Comparison of ENCODE assay signal across 9 cellular contexts in the genomic region with DNA sequence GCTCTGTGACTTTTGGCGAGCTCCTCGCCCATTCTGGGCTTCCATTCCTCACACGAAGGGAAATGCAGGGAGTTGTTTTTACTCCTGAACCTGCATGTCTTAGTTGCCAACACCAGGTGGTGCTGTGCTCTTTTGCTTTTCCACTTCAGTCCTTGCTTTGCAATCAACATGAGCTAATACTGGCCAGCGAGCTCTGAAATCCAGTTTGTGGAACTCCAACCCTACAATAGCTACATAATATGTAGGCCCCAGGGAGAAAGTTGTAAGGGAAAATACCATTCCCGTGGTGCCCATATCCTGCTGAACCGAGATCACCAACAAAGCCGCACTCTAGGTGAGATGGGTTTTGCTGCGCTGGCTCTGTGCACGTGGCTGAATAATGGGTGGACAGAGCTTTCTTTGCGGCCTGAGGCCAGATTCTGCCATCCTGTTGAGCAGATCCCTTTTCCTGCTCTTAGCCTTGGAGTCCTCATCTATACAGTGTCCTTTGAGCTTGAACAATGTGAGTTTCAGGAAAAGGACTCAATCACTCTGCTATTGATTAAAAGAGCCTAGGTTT. TPM values are rescaled to one million over a fixed set of nuclear protein-coding genes. Genes with fewer than 3 reads are reported as not detected.
DNase-seq lines count a peak whose midpoint lies in the region; ATAC-seq, FAIRE-seq and TF ChIP-seq lines count a peak whose summit lies in the region.
"Had no signal": no experiment of that assay in that cellular context is flagged by ENCODE, and none has a peak within 500 bp of the region (broad histone marks: within the 10 kb centered on the region; RNA-seq: fewer than 3 reads in every experiment).

No MANE protein-coding gene starts in this region.

- TF ChIP-seq CTCF in GM12875 (IDR thresholded peaks at IDR 0.05; ENCODE audit: borderline replicate concordance, insufficient read depth, low read depth, low read length) (peak; percentile 78), astrocyte (IDR thresholded peaks at IDR 0.05; ENCODE audit: insufficient read depth, low read depth, low read length) (peak; percentile 92), hepatocyte (IDR thresholded peaks at IDR 0.05; ENCODE audit: poor library complexity) (peak; percentile 95), sigmoid colon (IDR thresholded peaks at IDR 0.05) (peak; percentile 28 to 76 (median 68))

- H3K9me3 Mint-ChIP-seq in astrocyte (ENCODE audit: unreplicated experiment): no peaks in the 10 kb centered on the region

- H3K27ac Mint-ChIP-seq in astrocyte (ENCODE audit: unreplicated experiment): no peak overlapping the region

- H3K9me2 ChIP-seq in hepatocyte (replicated peaks; ENCODE audit: insufficient read depth): no peaks in the 10 kb centered on the region

- H3K4me2 ChIP-seq in astrocyte (ENCODE audit: low read length) (peak overlapping the region; percentile 22), hepatocyte (no peak overlapping the region)

- intact Hi-C loops in sigmoid colon (cut with DNase I): loop anchor here (2.0 kb wide), 1 partner anchor 265 kb away; no protein-coding TSS in a partner anchor

- H3K36me3 Mint-ChIP-seq in astrocyte (ENCODE audit: low read depth, unreplicated experiment): no peaks in the 10 kb centered on the region

- no peaks in the 10 kb centered on the region for H4K20me1 ChIP-seq in astrocyte (ENCODE audit: insufficient read depth, low read length)
- no peaks in the 10 kb centered on the region for H4K20me1 ChIP-seq in hepatocyte (ENCODE audit: insufficient read depth, poor library complexity, severe bottlenecking)

- H3K9me3 ChIP-seq in MG63 (no peaks in the 10 kb centered on the region), astrocyte (ENCODE audit: insufficient read depth, low read depth, low read length) (no peaks in the 10 kb centered on the region), hepatocyte (ENCODE audit: low read depth) (no peaks in the 10 kb centered on the region), sigmoid colon (no peaks in the 10 kb centered on the region)

- ATAC-seq in GM21381 (IDR thresholded peaks at IDR 0.05; ENCODE audit: unreplicated experiment): no peak

- no peak overlapping the region for H3K27ac ChIP-seq in astrocyte (ENCODE audit: low read depth, low read length)
- H3K27ac ChIP-seq in hepatocyte: peak overlapping the region; percentile 72
- peak overlapping the region in 1 of 4 donors; percentile 22 for H3K27ac ChIP-seq in sigmoid colon

- WGBS in hepatocyte (ENCODE audit: low lambda C conversion rate, missing lambda C conversion rate): 49% methylated on average over 10 of the region's 10 CpGs
- 48 to 52% methylated on average over 10 of the region's 10 CpGs for WGBS in sigmoid colon, 2 donors

- peak; percentile 71 for DNase-seq in ACHN
- DNase-seq in MG63: peak; percentile 36
- DNase-seq in SK-N-DZ (ENCODE audit: low spot score): peak; percentile 70
- DNase-seq in astrocyte (ENCODE audit: low read depth): peak; percentile 63
- peak; percentile 87 for DNase-seq in hepatocyte (ENCODE audit: low spot score)
- DNase-seq in sigmoid colon: peak; percentile 83

- no peak for FAIRE-seq in astrocyte (lab: Jason Lieb, UNC)
- FAIRE-seq: islet of Langerhans had no signal

- H3K4me1 Mint-ChIP-seq in astrocyte (ENCODE audit: low read depth, unreplicated experiment): peaks cover 15% of the 10 kb centered on the region

- no peak overlapping the region for H3K4me3 Mint-ChIP-seq in astrocyte (ENCODE audit: unreplicated experiment)

- no peak for TF ChIP-seq POLR2A in sigmoid colon (IDR thresholded peaks at IDR 0.05)

- in situ Hi-C loops in ACHN (cut with HindIII; ENCODE audit: low pct_ligation_motif_present, low pct_unique_long_range_greater_than_20kb, low sequenced_read_pairs): no loop called here

- H3K4me1 ChIP-seq in astrocyte (ENCODE audit: insufficient read depth, low read length) (peaks cover 24% of the 10 kb centered on the region), hepatocyte (ENCODE audit: insufficient read depth) (peaks cover 33% of the 10 kb centered on the region), sigmoid colon (no peaks in the 10 kb centered on the region)

- H3K4me3 ChIP-seq in GM12875 (ENCODE audit: low read depth, low read length): no peak overlapping the region
- no peak overlapping the region for H3K4me3 ChIP-seq in MG63
- H3K4me3 ChIP-seq in astrocyte (ENCODE audit: insufficient read depth, low read depth, low read length): no peak overlapping the region
- H3K4me3 ChIP-seq in hepatocyte: no peak overlapping the region
- no peak overlapping the region for H3K4me3 ChIP-seq in sigmoid colon

- H2AFZ ChIP-seq in astrocyte (ENCODE audit: low read depth, low read length) (no peak overlapping the region), hepatocyte (no peak overlapping the region)

- no peak overlapping the region for H3K9ac ChIP-seq in astrocyte (ENCODE audit: low read length)

- H3K27me3 Mint-ChIP-seq in astrocyte (ENCODE audit: low read depth, unreplicated experiment): peaks cover 2% of the 10 kb centered on the region

- H3K36me3 ChIP-seq in MG63 (peaks cover 2% of the 10 kb centered on the region; the same call in 1 of the 2 replicates), astrocyte (ENCODE audit: insufficient read depth, low read length) (peaks cover 6% of the 10 kb centered on the region), hepatocyte (replicated peaks; ENCODE audit: insufficient read depth, low read depth) (no peaks in the 10 kb centered on the region), sigmoid colon (peaks cover 0 to 16% (median 9%) of the 10 kb centered on the region in 4 donors)

- H3K79me2 ChIP-seq in astrocyte (ENCODE audit: insufficient read depth, low read length) (no peaks in the 10 kb centered on the region), hepatocyte (no peaks in the 10 kb centered on the region)

- no peak for TF ChIP-seq EP300 in sigmoid colon (IDR thresholded peaks at IDR 0.05)

- H3K27me3 ChIP-seq in MG63 (no peaks in the 10 kb centered on the region), astrocyte (ENCODE audit: insufficient read depth, low read length) (no peaks in the 10 kb centered on the region), hepatocyte (no peaks in the 10 kb centered on the region), sigmoid colon (no peaks in the 10 kb centered on the region)

RNA-seq across cellular contexts. Expression of a gene that starts 25.0 kb away (rescaled TPM):
- total RNA-seq in MG63 (2014; rRNA removed; shearing (Covaris generic); ENCODE audit: low replicate concordance): 19.7 and 27.5 TPM in 2 replicates
- 42.8 and 54.0 TPM in 2 replicates for polyA plus RNA-seq in SK-N-DZ (2014; cell fraction: cytosol; rRNA removed)
- polyA plus RNA-seq in SK-N-DZ (2014; cell fraction: nucleus; rRNA removed): 31.0 and 39.0 TPM in 2 replicates
- 8.4 and 9.5 TPM in 2 replicates for total RNA-seq in astrocyte
- total RNA-seq in hepatocyte: 10.5 and 12.4 TPM in 2 replicates
- 22.1 and 26.4 TPM in 2 replicates for polyA plus RNA-seq in hepatocyte
- 10 to 100 TPM in 3 of 4 donors, 1 to 10 TPM in 1; 8.0 to 17.1 (median 14.9) TPM for total RNA-seq in sigmoid colon
- polyA plus RNA-seq in sigmoid colon: 10 to 100 TPM; 15.0 to 20.4 (median 19.2) TPM

RNA-seq across cellular contexts. Expression of a gene that starts 25.2 kb away (rescaled TPM):
- total RNA-seq in MG63 (2014; rRNA removed; shearing (Covaris generic); ENCODE audit: low replicate concordance): 8.2 and 12.0 TPM in 2 replicates
- polyA plus RNA-seq in SK-N-DZ (2014; cell fraction: cytosol; rRNA removed): 32.3 and 35.1 TPM in 2 replicates
- polyA plus RNA-seq in SK-N-DZ (2014; cell fraction: nucleus; rRNA removed): 50.3 and 63.1 TPM in 2 replicates
- total RNA-seq in astrocyte: 28.2 and 33.6 TPM in 2 replicates
- total RNA-seq in hepatocyte: 28.6 and 29.5 TPM in 2 replicates
- 27.3 and 27.4 TPM in 2 replicates for polyA plus RNA-seq in hepatocyte
- 10 to 100 TPM; 30.3 to 37.5 (median 32.6) TPM for total RNA-seq in sigmoid colon
- polyA plus RNA-seq in sigmoid colon: 10 to 100 TPM in 1 of 3 donors, 1 to 10 TPM in 2; 8.1 to 20.0 (median 9.0) TPM

Comparison
In these comparisons a context has a peak if more than half of its experiments do, and no peak if none do; other contexts are left out.
1. DNase-seq: peak in every context shown above with its lines; median percentile 87 in hepatocyte; 83 in sigmoid colon; 71 in ACHN; 70 in SK-N-DZ; 63 in astrocyte; 36 in MG63.